24 cellular contexts compared by ENCODE assay signal in genomic region chr21:44726803-44727202, GRCh38. TPM values are rescaled to one million over a fixed set of nuclear protein-coding genes. Genes with fewer than 3 reads are reported as not detected.
DNase-seq lines count a peak whose midpoint lies in the region; ATAC-seq and TF ChIP-seq lines count a peak whose summit lies in the region.
"Had no signal": no experiment of that assay in that cellular context is flagged by ENCODE, and none has a peak within 500 bp of the region (broad histone marks: within the 10 kb centered on the region; RNA-seq: fewer than 3 reads in every experiment).

No MANE protein-coding gene starts in this region.

- TF ChIP-seq POLR2A in suprapubic skin (IDR thresholded peaks at IDR 0.05): no peak

- H3K4me3 ChIP-seq in H7 (ENCODE audit: insufficient read depth, low read depth, low read length) (no peak overlapping the region), suprapubic skin (no peak overlapping the region)
- H3K4me3 ChIP-seq: GM12878, GM23338, SJSA1 had no signal

- H3K36me3 ChIP-seq in H7 (replicated peaks; ENCODE audit: control insufficient read depth, insufficient read depth, low read length) (no peaks in the 10 kb centered on the region), suprapubic skin (no peaks in the 10 kb centered on the region)
- H3K36me3 ChIP-seq: SJSA1 had no signal

- POLR2A ChIA-PET in activated CD8-positive, alpha-beta T cell treated with anti-CD3 and anti-CD28 coated beads for 36 hours (lab: Charles Lee): no interaction called here

- H3K27ac Mint-ChIP-seq in activated CD8-positive, alpha-beta T cell treated with anti-CD3 and anti-CD28 coated beads for 36 hours: no peak overlapping the region
- H3K27ac Mint-ChIP-seq: CD4-positive, alpha-beta memory T cell; GM23338 had no signal

- no peak for TF ChIP-seq EP300 in suprapubic skin (IDR thresholded peaks at IDR 0.05)

- no peak for ATAC-seq in HG02588 (IDR thresholded peaks at IDR 0.05; ENCODE audit: unreplicated experiment)
- no peak for ATAC-seq in activated CD8-positive, alpha-beta T cell treated with anti-CD3 and anti-CD28 coated beads for 36 hours
- ATAC-seq: GM12878, GM23338, HCT116 had no signal

- DNase-seq in H7: peak; percentile 46
- peak; percentile 29 for DNase-seq in NCI-H69 (lab: John Stamatoyannopoulos, UW)
- peak; percentile 73 for DNase-seq in mesenteric fat pad (ENCODE audit: low spot score)
- peak; percentile 33 to 74 for DNase-seq in suprapubic skin (ENCODE audit: low spot score in 2 of 2)
- no peak for DNase-seq in NCI-H1436 treated with DMSO at 0.1 percent for 48 hours (lab: John Stamatoyannopoulos, UW)
- no peak for DNase-seq in activated CD8-positive, alpha-beta T cell treated with anti-CD3 and anti-CD28 coated beads for 36 hours
- DNase-seq: C1 segment of cervical spinal cord; CD4-positive, alpha-beta memory T cell; COR-L47; NCI-H1048; NCI-H1417 treated with DMSO at 0.1 percent for 48 hours; NCI-H187; NCI-H2171 treated with DMSO at 0.1 percent for 48 hours; NCI-H345; NCI-H510A treated with DMSO at 0.1 percent for 48 hours; Right ventricle myocardium superior; RPMI8226 had no signal

- H3K27me3 ChIP-seq in H7 (ENCODE audit: control insufficient read depth, insufficient read depth, low read length): peaks cover 19% of the 10 kb centered on the region
- H3K27me3 ChIP-seq in suprapubic skin: peaks cover 63% of the 10 kb centered on the region

- H3K36me3 Mint-ChIP-seq in activated CD8-positive, alpha-beta T cell treated with anti-CD3 and anti-CD28 coated beads for 36 hours (ENCODE audit: low read depth): no peaks in the 10 kb centered on the region
- H3K36me3 Mint-ChIP-seq: CD4-positive, alpha-beta memory T cell had no signal

- no peaks in the 10 kb centered on the region for H3K9me3 ChIP-seq in suprapubic skin
- H3K9me3 ChIP-seq: SJSA1 had no signal

- no peak overlapping the region for H3K4me3 Mint-ChIP-seq in activated CD8-positive, alpha-beta T cell treated with anti-CD3 and anti-CD28 coated beads for 36 hours
- H3K4me3 Mint-ChIP-seq: CD4-positive, alpha-beta memory T cell; GM23338 had no signal

- TF ChIP-seq CTCF in suprapubic skin (IDR thresholded peaks at IDR 0.05): no peak
- TF ChIP-seq CTCF in activated CD8-positive, alpha-beta T cell treated with anti-CD3 and anti-CD28 coated beads for 36 hours (IDR thresholded peaks at IDR 0.05): no peak

- H3K4me1 ChIP-seq in suprapubic skin: peaks cover 7% of the 10 kb centered on the region
- H3K4me1 ChIP-seq: SJSA1 had no signal

- WGBS in suprapubic skin: 62% methylated on average over 6 of the region's 6 CpGs

- H3K27ac ChIP-seq in suprapubic skin: no peak overlapping the region
- H3K27ac ChIP-seq: SJSA1 had no signal

- intact Hi-C loops in activated CD8-positive, alpha-beta T cell treated with anti-CD3 and anti-CD28 coated beads for 36 hours (cut with micrococcal nuclease): no loop called here

- H3K27me3 Mint-ChIP-seq in activated CD8-positive, alpha-beta T cell treated with anti-CD3 and anti-CD28 coated beads for 36 hours: peaks cover 14% of the 10 kb centered on the region

- H3K9me3 Mint-ChIP-seq in activated CD8-positive, alpha-beta T cell treated with anti-CD3 and anti-CD28 coated beads for 36 hours: no peaks in the 10 kb centered on the region
- H3K9me3 Mint-ChIP-seq: CD4-positive, alpha-beta memory T cell had no signal

- CTCF ChIA-PET in activated CD8-positive, alpha-beta T cell treated with anti-CD3 and anti-CD28 coated beads for 36 hours (lab: Charles Lee): interaction anchor here (1.6 kb wide), 1 partner anchor 16 kb away, joined by 4 read pairs; no protein-coding TSS in a partner anchor

- peaks cover 12% of the 10 kb centered on the region for H3K4me1 Mint-ChIP-seq in activated CD8-positive, alpha-beta T cell treated with anti-CD3 and anti-CD28 coated beads for 36 hours (ENCODE audit: low read depth)

RNA-seq across cellular contexts. Expression of gene TSPEAR, which starts 15.4 kb away (rescaled TPM):
- total RNA-seq in H7 (2014; rRNA removed; shearing (Covaris generic)): 1.0 and 1.8 TPM in 2 replicates
- not detected for total RNA-seq in mesenteric fat pad
- total RNA-seq in suprapubic skin: under 1 TPM in 3 of 4 donors, not detected in 1; 0.21 to 0.59 (median 0.32) TPM
- not detected for total RNA-seq in activated CD8-positive, alpha-beta T cell treated with anti-CD3 and anti-CD28 coated beads for 36 hours
- total RNA-seq: CD4-positive, alpha-beta memory T cell; GM12878; HT-29; SJSA1 had no signal

RNA-seq across cellular contexts. Expression of gene KRTAP10-12, which starts 29.8 kb away (rescaled TPM):
- not detected in 2 replicates for total RNA-seq in H7 (2014; rRNA removed; shearing (Covaris generic))
- total RNA-seq in mesenteric fat pad: not detected
- 1 to 10 TPM in 2 of 4 donors, not detected in 2; 1.3 to 2.9 TPM for total RNA-seq in suprapubic skin
- total RNA-seq in activated CD8-positive, alpha-beta T cell treated with anti-CD3 and anti-CD28 coated beads for 36 hours: not detected
- total RNA-seq: A673; CD4-positive, alpha-beta memory T cell; GM12878; GM23338; HT-29; Right ventricle myocardium superior; SJSA1 had no signal

RNA-seq across cellular contexts. Expression of gene KRTAP12-1, which starts 44.8 kb away (rescaled TPM):
- total RNA-seq in H7 (2014; rRNA removed; shearing (Covaris generic)): 0.17 TPM in 1 of 2 replicates, not detected in the other
- total RNA-seq in mesenteric fat pad (not detected), suprapubic skin (10 to 100 TPM in 1 of 4 donors, 1 to 10 TPM in 1, not detected in 2; 6.0 to 32.1 TPM)
- total RNA-seq in activated CD8-positive, alpha-beta T cell treated with anti-CD3 and anti-CD28 coated beads for 36 hours: not detected
- total RNA-seq: CD4-positive, alpha-beta memory T cell; GM12878; GM23338; HT-29; Right ventricle myocardium superior; SJSA1 had no signal

Comparison
In these comparisons a context has a peak if more than half of its experiments do, and no peak if none do; other contexts are left out.
1. DNase-seq: peak in H7 (single experiment), NCI-H69 (single experiment), mesenteric fat pad (single experiment) and suprapubic skin (2 of 2); none in NCI-H1436 treated with DMSO at 0.1 percent for 48 hours (single experiment) and activated CD8-positive, alpha-beta T cell treated with anti-CD3 and anti-CD28 coated beads for 36 hours (single experiment).